In genomic region chr1:44546403-44547053, GRCh38 we compare ENCODE assay signal across 1 cellular context.
TF ChIP-seq lines count a peak whose summit lies in the region.

No MANE protein-coding gene starts in this region.

TF ChIP-seq in H1, 55 proteins besides CTCF, POLR2A, EP300 and RAD21:
- TF ChIP-seq CREB1 (IDR thresholded peaks at IDR 0.05) (no peak), ZNF274 (IDR thresholded peaks at IDR 0.05; ENCODE audit: borderline replicate concordance, extremely low read depth, low read length) (no peak), CTBP2 (IDR thresholded peaks at IDR 0.05; ENCODE audit: borderline replicate concordance, insufficient read depth, insufficient read length, low read length) (no peak), TEAD4 (IDR thresholded peaks at IDR 0.05; ENCODE audit: low read depth, low read length) (no peak), TCF12 (IDR thresholded peaks at IDR 0.05; ENCODE audit: low read depth, low read length) (no peak), BCL11A (IDR thresholded peaks at IDR 0.05; ENCODE audit: low read depth in 2 of 2, low read length in 2 of 2) (no peak), CHD1 (IDR thresholded peaks at IDR 0.05; ENCODE audit: low read depth, low read length) (no peak), CBX8 (IDR thresholded peaks at IDR 0.05; ENCODE audit: borderline replicate concordance, low read depth, low read length) (no peak), FOSL1 (IDR thresholded peaks at IDR 0.05; ENCODE audit: insufficient read depth, low read depth, low read length) (no peak), GABPA (IDR thresholded peaks at IDR 0.05; ENCODE audit: borderline replicate concordance, insufficient read depth, low read length) (no peak), HDAC6 (IDR thresholded peaks at IDR 0.05; ENCODE audit: low read depth, low read length) (no peak), SIRT6 (IDR thresholded peaks at IDR 0.05; ENCODE audit: low read length) (no peak)
- TF ChIP-seq, protein P1, sequence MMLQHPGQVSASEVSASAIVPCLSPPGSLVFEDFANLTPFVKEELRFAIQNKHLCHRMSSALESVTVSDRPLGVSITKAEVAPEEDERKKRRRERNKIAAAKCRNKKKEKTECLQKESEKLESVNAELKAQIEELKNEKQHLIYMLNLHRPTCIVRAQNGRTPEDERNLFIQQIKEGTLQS (IDR thresholded peaks at IDR 0.05; ENCODE audit: insufficient read depth, low read depth, low read length), result no peak
